Comparison of ENCODE assay signal across 17 cellular contexts in genomic region chr11:122664188-122664587, GRCh38. TPM values are rescaled to one million over a fixed set of nuclear protein-coding genes. Genes with fewer than 3 reads are reported as not detected.
A peak's percentile ranks its signal among the peaks of the same experiment; 100 is the strongest.
DNase-seq lines count a peak whose midpoint lies in the region; ATAC-seq, FAIRE-seq and TF ChIP-seq lines count a peak whose summit lies in the region.
"Had no signal": no experiment of that assay in that cellular context is flagged by ENCODE, and none has a peak within 500 bp of the region (broad histone marks: within the 10 kb centered on the region; RNA-seq: fewer than 3 reads in every experiment).

No MANE protein-coding gene starts in this region.

- no peak for TF ChIP-seq RAD21 in A549 (conservative IDR thresholded peaks at IDR 0.05 in 1 of 2, IDR thresholded peaks at IDR 0.05 in 1 of 2)

- H3K4me1 ChIP-seq in A549 (peaks cover 81% of the 10 kb centered on the region), mesenchymal stem cell (ENCODE audit: control insufficient read depth, insufficient read depth, low read depth, low read length) (peaks cover 34% of the 10 kb centered on the region)
- H3K4me1 ChIP-seq: left ventricle myocardium inferior had no signal

- no peaks in the 10 kb centered on the region for H3K9me3 Mint-ChIP-seq in CD4-positive, alpha-beta T cell
- H3K9me3 Mint-ChIP-seq in stimulated activated naive CD8-positive, alpha-beta T cell treated with anti-CD3 and anti-CD28 coated beads, Interleukin-15, amount 100 ng/mL, for 72 hours = peaks cover 3% of the 10 kb centered on the region in 2 donors
- H3K9me3 Mint-ChIP-seq in stimulated activated memory B cell treated with anti-CD40 and anti-IgM and Interleukin-4, amounts not matched to agents 10 μg/mL and 1 μg/mL and 100 μg/mL, for 72 hours = peaks cover 2% of the 10 kb centered on the region

- peak overlapping the region in 1 of 2 experiments; percentile 24 for H3K4ac ChIP-seq in mesenchymal stem cell (ENCODE audit: low read depth in 1 of 2, low read length in 2 of 2)

- peaks cover 4% of the 10 kb centered on the region for H3K36me3 Mint-ChIP-seq in CD4-positive, alpha-beta T cell (ENCODE audit: low read depth)
- H3K36me3 Mint-ChIP-seq in stimulated activated memory B cell treated with anti-CD40 and anti-IgM and Interleukin-4, amounts not matched to agents 10 μg/mL and 1 μg/mL and 100 μg/mL, for 72 hours = peaks cover 9% of the 10 kb centered on the region

- H3K27me3 ChIP-seq in CD4-positive, alpha-beta T cell (ENCODE audit: control insufficient read depth, insufficient read depth, low read length) = no peaks in the 10 kb centered on the region
- no peaks in the 10 kb centered on the region for H3K27me3 ChIP-seq in mesenchymal stem cell (ENCODE audit: control insufficient read depth in 1 of 2, insufficient read depth in 1 of 2, low read length in 2 of 2)
- H3K27me3 ChIP-seq: heart left ventricle had no signal

- no peak for TF ChIP-seq POLR2A in A549 (IDR thresholded peaks at IDR 0.05; ENCODE audit: low read length)

- peak overlapping the region; percentile 25 for H3K27ac Mint-ChIP-seq in CD4-positive, alpha-beta T cell
- H3K27ac Mint-ChIP-seq in stimulated activated naive CD8-positive, alpha-beta T cell treated with anti-CD3 and anti-CD28 coated beads, Interleukin-15, amount 100 ng/mL, for 72 hours = no peak overlapping the region
- H3K27ac Mint-ChIP-seq in stimulated activated memory B cell treated with anti-CD40 and anti-IgM and Interleukin-4, amounts not matched to agents 10 μg/mL and 1 μg/mL and 100 μg/mL, for 72 hours = no peak overlapping the region
- H3K27ac Mint-ChIP-seq: activated CD4-positive, alpha-beta T cell treated with anti-CD3 and anti-CD28 coated beads, Interleukin-2, amount 10 ng/mL, durations not matched to agents 24 days and 14 days; T-helper 1 cell treated with Interleukin-12 subunit alpha and Interleukin-12 subunit beta and Interleukin-4 antibody, amounts not matched to agents 30 μg/mL and 1 μg/mL, for 36 hours had no signal

- H3K9me3 ChIP-seq in A549 (peaks cover 2% of the 10 kb centered on the region; the same call in 1 of the 3 replicates), mesenchymal stem cell (ENCODE audit: control insufficient read depth, low read length) (peaks cover 5% of the 10 kb centered on the region)
- no peaks in the 10 kb centered on the region for H3K9me3 ChIP-seq in CD4-positive, alpha-beta T cell (ENCODE audit: control insufficient read depth, low read length)

- no peak overlapping the region for H3K4me3 Mint-ChIP-seq in CD4-positive, alpha-beta T cell
- H3K4me3 Mint-ChIP-seq in stimulated activated naive CD8-positive, alpha-beta T cell treated with anti-CD3 and anti-CD28 coated beads, Interleukin-15, amount 100 ng/mL, for 72 hours = no peak overlapping the region
- no peak overlapping the region for H3K4me3 Mint-ChIP-seq in stimulated activated memory B cell treated with anti-CD40 and anti-IgM and Interleukin-4, amounts not matched to agents 10 μg/mL and 1 μg/mL and 100 μg/mL, for 72 hours
- H3K4me3 Mint-ChIP-seq: activated CD4-positive, alpha-beta T cell treated with anti-CD3 and anti-CD28 coated beads, Interleukin-2, amount 10 ng/mL, durations not matched to agents 24 days and 14 days; dendritic cell treated with granulocyte-macrophage colony-stimulating factor and Interleukin-4, amounts not matched to agents 40 ng/mL and 50 ng/mL, for 4 days; T-helper 1 cell treated with Interleukin-12 subunit alpha and Interleukin-12 subunit beta and Interleukin-4 antibody, amounts not matched to agents 30 μg/mL and 1 μg/mL, for 36 hours had no signal

- no peaks in the 10 kb centered on the region for H3K79me1 ChIP-seq in mesenchymal stem cell (replicated peaks; ENCODE audit: low read length, poor library complexity, severe bottlenecking)

- H3K27ac ChIP-seq in A549 (peak overlapping the region in 1 of 2 experiments; percentile 38; a peak in 3 of 6 replicates), mesenchymal stem cell (ENCODE audit: low read length, poor library complexity, severe bottlenecking) (peak overlapping the region; percentile 65)
- H3K27ac ChIP-seq in CD4-positive, alpha-beta T cell (ENCODE audit: low read depth, low read length) = no peak overlapping the region
- H3K27ac ChIP-seq: heart left ventricle, left ventricle myocardium inferior had no signal

- H2BK120ac ChIP-seq in mesenchymal stem cell (ENCODE audit: low read depth, low read length) = no peak overlapping the region

- POLR2A ChIA-PET in A549 (lab: Yijun Ruan, JAX) = interaction anchor here (1.0 to 1.7 kb wide), 2 partner anchors 8 to 117 kb away, joined by 3 to 7 read pairs; partner anchors contain the start of gene UBASH3B
- POLR2A ChIA-PET in CD4-positive, alpha-beta T cell (lab: Charles Lee) = interaction anchor here (0.9 to 3.6 kb wide), 3 partner anchors 10 to 33 kb away, joined by 4 to 18 read pairs (median 12); no protein-coding TSS in a partner anchor

- H2AFZ ChIP-seq in mesenchymal stem cell (ENCODE audit: low read depth, low read length) = no peak overlapping the region

- no peak overlapping the region for H3K23ac ChIP-seq in mesenchymal stem cell (ENCODE audit: low read length in 2 of 2)

- peak overlapping the region; percentile 4 for H4K8ac ChIP-seq in mesenchymal stem cell (ENCODE audit: low read length)

- 86% methylated on average over 1 of the region's 1 CpG for WGBS in A549 (ENCODE audit: missing lambda C conversion rate)
- WGBS in mesenchymal stem cell = 100% methylated on average over 1 of the region's 1 CpG

- peak overlapping the region in 1 of 2 experiments; percentile 46 for H3K18ac ChIP-seq in mesenchymal stem cell (ENCODE audit: low read depth in 1 of 2, low read length in 2 of 2)

- peak overlapping the region in 1 of 2 experiments; percentile 82 for H2BK12ac ChIP-seq in mesenchymal stem cell (ENCODE audit: low read length in 2 of 2)

- H3K4me3 ChIP-seq in A549 = no peak overlapping the region
- no peak overlapping the region for H3K4me3 ChIP-seq in mesenchymal stem cell (ENCODE audit: insufficient read depth in 1 of 2, low read depth in 1 of 2, low read length in 2 of 2)
- H3K4me3 ChIP-seq: heart left ventricle, left ventricle myocardium inferior had no signal

- H4K91ac ChIP-seq in mesenchymal stem cell (ENCODE audit: low read length) = no peak overlapping the region

- FAIRE-seq in A549 (lab: Jason Lieb, UNC) = no peak
- FAIRE-seq: endothelial cell of umbilical vein had no signal

- H3K9ac ChIP-seq in mesenchymal stem cell (ENCODE audit: low read length) = no peak overlapping the region

- DNase-seq in A549 (ENCODE audit: low read depth in 1 of 2, low spot score in 1 of 2) (no peak), M059J (ENCODE audit: low read depth) (peak; percentile 45), mesenchymal stem cell (peak; percentile 26), T-helper 2 cell (no peak)
- no peak for DNase-seq in CD4-positive, alpha-beta T cell
- no peak for DNase-seq in stimulated activated naive CD8-positive, alpha-beta T cell treated with anti-CD3 and anti-CD28 coated beads, Interleukin-15, amount 100 ng/mL, for 72 hours
- DNase-seq: activated CD4-positive, alpha-beta T cell treated with anti-CD3 and anti-CD28 coated beads, Interleukin-2, amount 10 ng/mL, durations not matched to agents 24 days and 14 days; activated gamma-delta T cell treated with Interleukin-2 at 50 U/mL for 16 hours; HCEC 1CT; heart left ventricle; left ventricle myocardium inferior; NCI-H774 had no signal

- H3K4me2 ChIP-seq in A549 (peak overlapping the region; percentile 25; the same call in 1 of the 3 replicates), mesenchymal stem cell (ENCODE audit: low read length, poor library complexity, severe bottlenecking) (no peak overlapping the region)

- no peak overlapping the region for H3K14ac ChIP-seq in mesenchymal stem cell (ENCODE audit: low read length in 2 of 2)

- peak overlapping the region; percentile 73 for H2AK5ac ChIP-seq in mesenchymal stem cell (ENCODE audit: low read length, severe bottlenecking)

- H2BK5ac ChIP-seq in mesenchymal stem cell (ENCODE audit: low read depth, low read length, poor library complexity, severe bottlenecking) = no peak overlapping the region

- peaks cover 9 to 14% of the 10 kb centered on the region in 2 experiments for H3K36me3 ChIP-seq in mesenchymal stem cell (ENCODE audit: control insufficient read depth in 1 of 2, insufficient read depth in 2 of 2, low read depth in 1 of 2, low read length in 2 of 2)
- H3K36me3 ChIP-seq: heart left ventricle had no signal

- H3K27me3 Mint-ChIP-seq in CD4-positive, alpha-beta T cell = no peaks in the 10 kb centered on the region
- no peaks in the 10 kb centered on the region for H3K27me3 Mint-ChIP-seq in stimulated activated naive CD8-positive, alpha-beta T cell treated with anti-CD3 and anti-CD28 coated beads, Interleukin-15, amount 100 ng/mL, for 72 hours
- H3K27me3 Mint-ChIP-seq in stimulated activated memory B cell treated with anti-CD40 and anti-IgM and Interleukin-4, amounts not matched to agents 10 μg/mL and 1 μg/mL and 100 μg/mL, for 72 hours = peaks cover 14% of the 10 kb centered on the region
- H3K27me3 Mint-ChIP-seq: dendritic cell treated with granulocyte-macrophage colony-stimulating factor and Interleukin-4, amounts not matched to agents 40 ng/mL and 50 ng/mL, for 4 days had no signal

- CTCF ChIA-PET in A549 (lab: Yijun Ruan, JAX) = interaction anchor here (1.4 to 2.1 kb wide), 3 partner anchors 13 to 118 kb away, joined by 3 to 8 read pairs (median 5); no protein-coding TSS in a partner anchor
- CTCF ChIA-PET in CD4-positive, alpha-beta T cell (lab: Charles Lee) = interaction anchor here (1.1 to 1.4 kb wide), 2 partner anchors 35 to 84 kb away, joined by 3 read pairs; no protein-coding TSS in a partner anchor

- ATAC-seq in A549 = peak in 1 of 2 experiments; percentile 8; a peak in 2 of 6 replicates
- ATAC-seq in CD4-positive, alpha-beta T cell (ENCODE audit: poor library complexity) = no peak
- ATAC-seq in stimulated activated naive CD8-positive, alpha-beta T cell treated with anti-CD3 and anti-CD28 coated beads, Interleukin-15, amount 100 ng/mL, for 72 hours = no peak
- ATAC-seq in stimulated activated memory B cell treated with anti-CD40 and anti-IgM and Interleukin-4, amounts not matched to agents 10 μg/mL and 1 μg/mL and 100 μg/mL, for 72 hours = no peak
- no peak for ATAC-seq in HG02981 (IDR thresholded peaks at IDR 0.05; ENCODE audit: unreplicated experiment)
- ATAC-seq: heart left ventricle had no signal

- no peak overlapping the region for H2BK15ac ChIP-seq in mesenchymal stem cell (ENCODE audit: low read depth, poor library complexity, severe bottlenecking)

- intact Hi-C loops in CD4-positive, alpha-beta T cell (cut with DNase I, micrococcal nuclease) = no loop called here

- peaks cover 86% of the 10 kb centered on the region for H3K4me1 Mint-ChIP-seq in CD4-positive, alpha-beta T cell (ENCODE audit: low read depth)
- peaks cover 80% of the 10 kb centered on the region for H3K4me1 Mint-ChIP-seq in stimulated activated naive CD8-positive, alpha-beta T cell treated with anti-CD3 and anti-CD28 coated beads, Interleukin-15, amount 100 ng/mL, for 72 hours
- H3K4me1 Mint-ChIP-seq in stimulated activated memory B cell treated with anti-CD40 and anti-IgM and Interleukin-4, amounts not matched to agents 10 μg/mL and 1 μg/mL and 100 μg/mL, for 72 hours = peaks cover 15% of the 10 kb centered on the region

- no peak for TF ChIP-seq CTCF in A549 (IDR thresholded peaks at IDR 0.05)
- no peak for TF ChIP-seq CTCF in CD4-positive, alpha-beta T cell (IDR thresholded peaks at IDR 0.05)

- TF ChIP-seq EP300 in A549 (IDR thresholded peaks at IDR 0.05) = no peak

RNA-seq across cellular contexts. Expression of gene UBASH3B, which starts 8.7 kb away (rescaled TPM):
- polyA plus RNA-seq in A549 (2011; rRNA removed) = 43.0 and 52.2 TPM in 2 replicates
- 22.4 and 29.5 TPM in 2 replicates for polyA plus RNA-seq in A549 (2012; cell fraction: cytosol; rRNA removed)
- polyA plus RNA-seq in A549 (2012; cell fraction: nucleus; rRNA removed) = 25.3 and 30.1 TPM in 2 replicates
- polyA plus RNA-seq in A549 (2017; fragmentation: RNase III; extraction: RNeasy Plus Mini Kit Qiagen cat#74134 plus additional on column Dnase treatment) = 26.8 to 33.4 TPM (median 32.5 TPM) in 3 replicates
- 215 and 227 TPM in 2 replicates for polyA minus RNA-seq in A549 (2011; rRNA and poly(A)+ RNA removed)
- 10 to 100 TPM; 24.5 to 28.6 TPM for total RNA-seq in CD4-positive, alpha-beta T cell
- total RNA-seq in M059J (2014; rRNA removed; shearing (Covaris generic)) = 14.9 and 19.3 TPM in 2 replicates
- polyA plus RNA-seq in mesenchymal stem cell (2013, experiment 1 of 2) = 23.3 TPM
- 25.0 TPM for polyA plus RNA-seq in mesenchymal stem cell (2013, experiment 2 of 2)

Comparison
In these comparisons a context has a peak if more than half of its experiments do, and no peak if none do; other contexts are left out.
1. DNase-seq: peak in M059J (single experiment) and mesenchymal stem cell (single experiment); none in A549 (0 of 2), CD4-positive, alpha-beta T cell (0 of 10), stimulated activated naive CD8-positive, alpha-beta T cell treated with anti-CD3 and anti-CD28 coated beads, Interleukin-15, amount 100 ng/mL, for 72 hours (0 of 2) and T-helper 2 cell (0 of 5).